11 cellular contexts compared by ENCODE assay signal in the genomic region with DNA sequence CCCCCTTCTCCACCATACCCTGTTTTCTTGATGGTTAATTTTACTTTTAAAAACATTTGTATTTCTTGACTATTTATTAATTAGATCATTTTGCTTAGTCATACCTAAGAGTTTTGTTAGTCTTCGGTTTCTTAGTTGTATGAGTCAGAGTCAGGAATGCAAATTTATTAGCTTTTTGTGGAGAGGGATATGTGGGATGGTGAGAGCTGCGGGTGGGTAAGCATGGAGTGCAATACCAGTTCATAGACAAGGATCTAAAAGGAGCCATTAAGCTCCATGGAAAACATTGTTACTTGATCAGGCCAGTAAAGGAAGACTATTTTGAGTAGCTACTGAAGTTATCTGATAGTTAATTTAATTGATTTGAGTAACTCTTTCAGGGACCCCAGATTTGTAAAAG.
DNase-seq lines count a peak whose midpoint lies in the region; ATAC-seq, FAIRE-seq and TF ChIP-seq lines count a peak whose summit lies in the region.
"Had no signal": no experiment of that assay in that cellular context is flagged by ENCODE, and none has a peak within 500 bp of the region (broad histone marks: within the 10 kb centered on the region; RNA-seq: fewer than 3 reads in every experiment).

No MANE protein-coding gene starts in this region.

- TF ChIP-seq RAD21 in K562 (CRISPR knock-in tag; conservative IDR thresholded peaks at IDR 0.05 in 1 of 2, IDR thresholded peaks at IDR 0.05 in 1 of 2) = no peak

- no peaks in the 10 kb centered on the region for H3K36me3 Mint-ChIP-seq in activated CD8-positive, alpha-beta T cell treated with anti-CD3 and anti-CD28 coated beads for 36 hours (ENCODE audit: low read depth)

- BruUV-seq in K562 (replicated peaks; lab: Mats Ljungman, UMichigan) = no TSS peak

- peaks cover 34% of the 10 kb centered on the region for H3K4me1 Mint-ChIP-seq in activated CD8-positive, alpha-beta T cell treated with anti-CD3 and anti-CD28 coated beads for 36 hours (ENCODE audit: low read depth)

- no peak overlapping the region for H3K27ac Mint-ChIP-seq in activated CD8-positive, alpha-beta T cell treated with anti-CD3 and anti-CD28 coated beads for 36 hours

- DNase-seq in DMS53 (lab: John Stamatoyannopoulos, UW) = peak; percentile 63
- DNase-seq in DMS53 treated with DMSO at 0.1 percent for 48 hours (lab: John Stamatoyannopoulos, UW; ENCODE audit: unreplicated experiment) = no peak
- peak in 3 of 4 experiments; percentile 18 to 31 (median 27) for DNase-seq in K562 (ENCODE audit: extremely low read depth in 1 of 4, low spot score in 3 of 4)
- DNase-seq in right lobe of liver = no peak
- DNase-seq in upper lobe of right lung = no peak
- DNase-seq in activated CD8-positive, alpha-beta T cell treated with anti-CD3 and anti-CD28 coated beads for 36 hours = no peak
- no peak for DNase-seq in D341Med (ENCODE audit: low spot score)
- no peak for DNase-seq in hippocampal formation (lab: John Stamatoyannopoulos, UW)
- DNase-seq: activated CD4-positive, alpha-beta T cell treated with anti-CD3 and anti-CD28 coated beads for 1 hour; left ventricle myocardium inferior had no signal

- POLR2A ChIA-PET in K562 (lab: Yijun Ruan, JAX) = no interaction called here
- POLR2A ChIA-PET in activated CD8-positive, alpha-beta T cell treated with anti-CD3 and anti-CD28 coated beads for 36 hours (lab: Charles Lee) = no interaction called here

- H3K27me3 Mint-ChIP-seq in activated CD8-positive, alpha-beta T cell treated with anti-CD3 and anti-CD28 coated beads for 36 hours = no peaks in the 10 kb centered on the region

- no peak overlapping the region for H3K4me2 ChIP-seq in K562 (ENCODE audit: insufficient read depth, low read length)

- no peak overlapping the region; the same call in 2 of the 3 replicates for H3K27ac ChIP-seq in K562 (ENCODE audit: extremely low read depth, low read depth, low read length)
- peak overlapping the region in 2 of 3 donors; percentile 25 to 49 for H3K27ac ChIP-seq in right lobe of liver
- H3K27ac ChIP-seq in upper lobe of right lung = no peak overlapping the region

- H3K9me1 ChIP-seq in K562 (ENCODE audit: control insufficient read depth, insufficient read depth, low read length) = no peaks in the 10 kb centered on the region

- no peaks in the 10 kb centered on the region for H4K20me1 ChIP-seq in K562 (replicated peaks; ENCODE audit: control insufficient read depth, insufficient read depth, low read length)

- no peaks in the 10 kb centered on the region for H3K79me2 ChIP-seq in K562 (ENCODE audit: control insufficient read depth, insufficient read depth, low read length)

- peaks cover 0 to 20% of the 10 kb centered on the region in 2 experiments; a peak in 3 of 5 replicates for H3K4me1 ChIP-seq in K562 (replicated peaks in 1 of 2; ENCODE audit: control insufficient read depth in 2 of 2, insufficient read depth in 2 of 2, low read length in 2 of 2)
- peaks cover 0 to 22% (median 11%) of the 10 kb centered on the region in 4 donors for H3K4me1 ChIP-seq in right lobe of liver
- H3K4me1 ChIP-seq in upper lobe of right lung = peaks cover 16% of the 10 kb centered on the region

- no peak for FAIRE-seq in K562 (lab: Jason Lieb, UNC)
- FAIRE-seq: A204.1 had no signal

- no peak for TF ChIP-seq CTCF in K562 (IDR thresholded peaks at IDR 0.05 in 2 of 3, conservative IDR thresholded peaks at IDR 0.05 in 1 of 3; ENCODE audit: insufficient read depth in 2 of 3, low read depth in 1 of 3, low read length in 3 of 3)
- no peak for TF ChIP-seq CTCF in right lobe of liver (IDR thresholded peaks at IDR 0.05)
- TF ChIP-seq CTCF in upper lobe of right lung (IDR thresholded peaks at IDR 0.05) = no peak
- TF ChIP-seq CTCF in activated CD8-positive, alpha-beta T cell treated with anti-CD3 and anti-CD28 coated beads for 36 hours (IDR thresholded peaks at IDR 0.05) = no peak

- ATAC-seq in K562 (no peak), right lobe of liver (peak in 1 of 4 donors; percentile 39), upper lobe of right lung (peak; percentile 7)
- ATAC-seq in activated CD8-positive, alpha-beta T cell treated with anti-CD3 and anti-CD28 coated beads for 36 hours = no peak

- no peaks in the 10 kb centered on the region for H3K9me3 Mint-ChIP-seq in activated CD8-positive, alpha-beta T cell treated with anti-CD3 and anti-CD28 coated beads for 36 hours

- TF ChIP-seq POLR2A in K562 (conservative IDR thresholded peaks at IDR 0.05) = no peak
- no peak for TF ChIP-seq POLR2A in right lobe of liver (IDR thresholded peaks at IDR 0.05)

- 3% methylated on average over 2 of the region's 2 CpGs for WGBS in K562 (ENCODE audit: insufficient coverage, low coverage, missing lambda C conversion rate)
- WGBS in right lobe of liver (ENCODE audit: insufficient coverage, low coverage, low lambda C conversion rate, missing lambda C conversion rate) = 12% methylated on average over 2 of the region's 2 CpGs

- intact Hi-C loops in K562 (cut with micrococcal nuclease) (no loop called here), right lobe of liver (cut with DNase I) (no loop called here), upper lobe of right lung (cut with DNase I) (no loop called here)
- intact Hi-C loops in activated CD8-positive, alpha-beta T cell treated with anti-CD3 and anti-CD28 coated beads for 36 hours (cut with micrococcal nuclease) = loop anchor here (5.0 kb wide), 1 partner anchor 77 kb away; the partner anchor contains the start of gene ZSWIM6

- H3K9ac ChIP-seq in K562 (ENCODE audit: insufficient read depth in 1 of 2, low read depth in 2 of 2, low read length in 2 of 2) = no peak overlapping the region

- H3K4me3 ChIP-seq in K562 (no peak overlapping the region), right lobe of liver (no peak overlapping the region), upper lobe of right lung (no peak overlapping the region)

- in situ Hi-C loops in K562 (cut with MboI) = no loop called here

- TF ChIP-seq EP300 in K562 (IDR thresholded peaks at IDR 0.05; ENCODE audit: low read length) = 0 out of 2 replicates have a peak, but pooled peaks have one; percentile 12

- H2AFZ ChIP-seq in K562 (ENCODE audit: low read depth, low read length) = peak overlapping the region; percentile 76

- no peaks in the 10 kb centered on the region for H3K36me3 ChIP-seq in K562 (ENCODE audit: control insufficient read depth, insufficient read depth, low read length)
- no peaks in the 10 kb centered on the region for H3K36me3 ChIP-seq in right lobe of liver
- no peaks in the 10 kb centered on the region for H3K36me3 ChIP-seq in upper lobe of right lung
- H3K36me3 ChIP-seq: left ventricle myocardium inferior had no signal

- CTCF ChIA-PET in K562 (lab: Yijun Ruan, JAX; ENCODE audit: low intra/inter-chr PET ratio) = no interaction called here
- CTCF ChIA-PET in activated CD8-positive, alpha-beta T cell treated with anti-CD3 and anti-CD28 coated beads for 36 hours (lab: Charles Lee) = no interaction called here

- no peaks in the 10 kb centered on the region for H3K9me3 ChIP-seq in K562 (replicated peaks; ENCODE audit: control insufficient read depth, insufficient read depth, low read depth, low read length)
- no peaks in the 10 kb centered on the region for H3K9me3 ChIP-seq in right lobe of liver
- H3K9me3 ChIP-seq in upper lobe of right lung = no peaks in the 10 kb centered on the region
- H3K9me3 ChIP-seq: left ventricle myocardium inferior had no signal

- H3K4me3 Mint-ChIP-seq in activated CD8-positive, alpha-beta T cell treated with anti-CD3 and anti-CD28 coated beads for 36 hours = no peak overlapping the region

- H3K27me3 ChIP-seq in K562 (ENCODE audit: control insufficient read depth in 2 of 2, insufficient read depth in 2 of 2, low read length in 2 of 2) (no peaks in the 10 kb centered on the region), right lobe of liver (no peaks in the 10 kb centered on the region), upper lobe of right lung (no peaks in the 10 kb centered on the region)

TF ChIP-seq in K562, 482 proteins besides CTCF, POLR2A, EP300 and RAD21 (continues in another document):
- TF ChIP-seq BACH1 (tag; IDR thresholded peaks at IDR 0.05) (0 out of 2 replicates have a peak, but pooled peaks have one; percentile 24), MAFK (IDR thresholded peaks at IDR 0.05; ENCODE audit: low read length) (peak; percentile 65; the same call in 1 of the 2 replicates), ZNF316 (IDR thresholded peaks at IDR 0.05) (peak; percentile 69), MAFF (IDR thresholded peaks at IDR 0.05; ENCODE audit: low read length) (peak; percentile 58), ZNF395 (CRISPR knock-in tag; IDR thresholded peaks at IDR 0.05) (0 out of 2 replicates have a peak, but pooled peaks have one; percentile 25), NFE2 (IDR thresholded peaks at IDR 0.05; ENCODE audit: low read depth) (peak; percentile 29; the same call in 1 of the 2 replicates), POLR2H (tag; IDR thresholded peaks at IDR 0.05; ENCODE audit: low read depth) (no peak), DACH1 (IDR thresholded peaks at IDR 0.05; ENCODE audit: partially characterized antibody) (peak; percentile 65), ATF3 (IDR thresholded peaks at IDR 0.05) (peak; percentile 49), ATF3 (CRISPR knock-in tag; conservative IDR thresholded peaks at IDR 0.05) (no peak), GTF2F1 (IDR thresholded peaks at IDR 0.05; ENCODE audit: low read depth, low read length) (no peak), ZNF780A (CRISPR knock-in tag; IDR thresholded peaks at IDR 0.05) (no peak), THRAP3 (IDR thresholded peaks at IDR 0.05; ENCODE audit: borderline replicate concordance) (no peak), NFE2L1 (tag; IDR thresholded peaks at IDR 0.05; ENCODE audit: borderline replicate concordance, low read depth) (peak; percentile 56; the same call in 1 of the 2 replicates), ELF4 (CRISPR knock-in tag; IDR thresholded peaks at IDR 0.05) (no peak)

Comparison
In these comparisons a context has a peak if more than half of its experiments do, and no peak if none do; other contexts are left out.
1. DNase-seq: peak in DMS53 (single experiment) and K562 (3 of 4); none in DMS53 treated with DMSO at 0.1 percent for 48 hours (single experiment), right lobe of liver (0 of 3), upper lobe of right lung (single experiment), activated CD8-positive, alpha-beta T cell treated with anti-CD3 and anti-CD28 coated beads for 36 hours (single experiment), D341Med (single experiment) and hippocampal formation (0 of 2).
2. H3K27ac ChIP-seq: peak in right lobe of liver (2 of 3); none in K562 (single experiment) and upper lobe of right lung (single experiment).